In genomic region chr3:177835008-177835407, GRCh38 we compare ENCODE assay signal across 9 cellular contexts.
DNase-seq lines count a peak whose midpoint lies in the region; ATAC-seq and TF ChIP-seq lines count a peak whose summit lies in the region.
"Had no signal": no experiment of that assay in that cellular context is flagged by ENCODE, and none has a peak within 500 bp of the region (broad histone marks: within the 10 kb centered on the region; RNA-seq: fewer than 3 reads in every experiment).

No MANE protein-coding gene starts in this region.

- ATAC-seq in heart left ventricle = no peak
- ATAC-seq in stimulated activated effector memory CD8-positive, alpha-beta T cell treated with anti-CD3 and anti-CD28 coated beads, Interleukin-12 subunit alpha, Interleukin-12 subunit beta, amount 100 ng/mL, for 72 hours = no peak

- H3K27ac ChIP-seq in sigmoid colon = peak overlapping the region in 2 of 4 donors; percentile 43 to 66
- peak overlapping the region in 2 of 12 donors; percentile 14 to 33 for H3K27ac ChIP-seq in heart left ventricle
- H3K27ac ChIP-seq: left ventricle myocardium inferior had no signal

- TF ChIP-seq EP300 in sigmoid colon (IDR thresholded peaks at IDR 0.05) = no peak

- 60 to 84% methylated on average over 2 of the region's 2 CpGs for WGBS in sigmoid colon, 2 donors
- WGBS in heart left ventricle, 4 donors = 85 to 91% (median 88%) methylated on average over 2 of the region's 2 CpGs

- H3K9me3 Mint-ChIP-seq in type B pancreatic cell = no peaks in the 10 kb centered on the region
- H3K9me3 Mint-ChIP-seq in stimulated activated effector memory CD8-positive, alpha-beta T cell treated with anti-CD3 and anti-CD28 coated beads, Interleukin-12 subunit alpha, Interleukin-12 subunit beta, amount 100 ng/mL, for 72 hours = no peaks in the 10 kb centered on the region

- no peak overlapping the region for H3K4me3 ChIP-seq in epithelial cell of proximal tubule (ENCODE audit: low read depth, low read length)
- H3K4me3 ChIP-seq in sigmoid colon = no peak overlapping the region
- H3K4me3 ChIP-seq in heart left ventricle = no peak overlapping the region
- H3K4me3 ChIP-seq: left ventricle myocardium inferior had no signal

- DNase-seq in SKM-1 treated with dmso at 0.1 percent for 144 hours (lab: John Stamatoyannopoulos, UW; ENCODE audit: unreplicated experiment) (peak; percentile 31), SKM-1 (lab: John Stamatoyannopoulos, UW; ENCODE audit: unreplicated experiment) (no peak), epithelial cell of proximal tubule (ENCODE audit: low read depth) (peak; percentile 48), type B pancreatic cell (ENCODE audit: extremely low spot score, unreplicated experiment) (no peak), sigmoid colon (no peak), heart left ventricle (no peak)
- no peak for DNase-seq in stimulated activated effector memory CD8-positive, alpha-beta T cell treated with anti-CD3 and anti-CD28 coated beads, Interleukin-12 subunit alpha, Interleukin-12 subunit beta, amount 100 ng/mL, for 72 hours (ENCODE audit: low spot score in 2 of 2)
- DNase-seq: left ventricle myocardium inferior had no signal

- no peak overlapping the region for H3K4me3 Mint-ChIP-seq in type B pancreatic cell
- no peak overlapping the region for H3K4me3 Mint-ChIP-seq in stimulated activated effector memory CD8-positive, alpha-beta T cell treated with anti-CD3 and anti-CD28 coated beads, Interleukin-12 subunit alpha, Interleukin-12 subunit beta, amount 100 ng/mL, for 72 hours

- intact Hi-C loops in sigmoid colon (cut with DNase I) = loop anchor here (10.0 kb wide), 1 partner anchor 490 kb away; no protein-coding TSS in a partner anchor
- intact Hi-C loops in heart left ventricle (cut with DNase I) = no loop called here

- H3K9me3 ChIP-seq in sigmoid colon (no peaks in the 10 kb centered on the region), heart left ventricle (no peaks in the 10 kb centered on the region)
- H3K9me3 ChIP-seq: left ventricle myocardium inferior had no signal

- peak overlapping the region; percentile 20 for H3K27ac Mint-ChIP-seq in type B pancreatic cell
- no peak overlapping the region for H3K27ac Mint-ChIP-seq in stimulated activated effector memory CD8-positive, alpha-beta T cell treated with anti-CD3 and anti-CD28 coated beads, Interleukin-12 subunit alpha, Interleukin-12 subunit beta, amount 100 ng/mL, for 72 hours

- no peaks in the 10 kb centered on the region for H3K27me3 ChIP-seq in sigmoid colon
- no peaks in the 10 kb centered on the region for H3K27me3 ChIP-seq in heart left ventricle

- peaks cover 70% of the 10 kb centered on the region for H3K4me1 Mint-ChIP-seq in type B pancreatic cell (ENCODE audit: unreplicated experiment)
- H3K4me1 Mint-ChIP-seq in stimulated activated effector memory CD8-positive, alpha-beta T cell treated with anti-CD3 and anti-CD28 coated beads, Interleukin-12 subunit alpha, Interleukin-12 subunit beta, amount 100 ng/mL, for 72 hours = peaks cover 11% of the 10 kb centered on the region

- no peaks in the 10 kb centered on the region for H3K36me3 Mint-ChIP-seq in type B pancreatic cell
- no peaks in the 10 kb centered on the region for H3K36me3 Mint-ChIP-seq in stimulated activated effector memory CD8-positive, alpha-beta T cell treated with anti-CD3 and anti-CD28 coated beads, Interleukin-12 subunit alpha, Interleukin-12 subunit beta, amount 100 ng/mL, for 72 hours

- no peak for TF ChIP-seq CTCF in epithelial cell of proximal tubule (conservative IDR thresholded peaks at IDR 0.05; ENCODE audit: low read depth, low read length)
- TF ChIP-seq CTCF in type B pancreatic cell (conservative IDR thresholded peaks at IDR 0.05) = no peak
- TF ChIP-seq CTCF in sigmoid colon (IDR thresholded peaks at IDR 0.05) = no peak
- no peak for TF ChIP-seq CTCF in heart left ventricle (IDR thresholded peaks at IDR 0.05)

- H3K4me1 ChIP-seq in sigmoid colon (peaks cover 0 to 47% (median 34%) of the 10 kb centered on the region in 4 donors), heart left ventricle (peaks cover 0 to 31% (median 11%) of the 10 kb centered on the region in 12 donors)

- TF ChIP-seq POLR2A in sigmoid colon (IDR thresholded peaks at IDR 0.05) (no peak), heart left ventricle (IDR thresholded peaks at IDR 0.05) (no peak)

- no peaks in the 10 kb centered on the region for H3K36me3 ChIP-seq in sigmoid colon
- H3K36me3 ChIP-seq in heart left ventricle = no peaks in the 10 kb centered on the region
- H3K36me3 ChIP-seq: left ventricle myocardium inferior had no signal

- peaks cover 3% of the 10 kb centered on the region for H3K27me3 Mint-ChIP-seq in type B pancreatic cell

TF ChIP-seq in PFSK-1, 5 proteins besides CTCF, POLR2A, EP300 and RAD21:
- TF ChIP-seq FOXP2 (optimal IDR thresholded peaks at IDR 0.05; ENCODE audit: borderline replicate concordance, extremely low read depth, extremely low read length, insufficient read depth) = peak; percentile 36
- no peak for TF ChIP-seq POLR2AphosphoS5 (IDR thresholded peaks at IDR 0.05; ENCODE audit: low read depth, low read length)

Comparison
In these comparisons a context has a peak if more than half of its experiments do, and no peak if none do; other contexts are left out.
1. DNase-seq: peak in SKM-1 treated with dmso at 0.1 percent for 144 hours (single experiment) and epithelial cell of proximal tubule (single experiment); none in SKM-1 (single experiment), type B pancreatic cell (single experiment), sigmoid colon (single experiment), heart left ventricle (0 of 5) and stimulated activated effector memory CD8-positive, alpha-beta T cell treated with anti-CD3 and anti-CD28 coated beads, Interleukin-12 subunit alpha, Interleukin-12 subunit beta, amount 100 ng/mL, for 72 hours (0 of 2).